Comparison of ENCODE assay signal across 10 cellular contexts in genomic region chr4:41145571-41146078, GRCh38.
DNase-seq lines count a peak whose midpoint lies in the region; ATAC-seq and TF ChIP-seq lines count a peak whose summit lies in the region.
"Had no signal": no experiment of that assay in that cellular context is flagged by ENCODE, and none has a peak within 500 bp of the region (broad histone marks: within the 10 kb centered on the region; RNA-seq: fewer than 3 reads in every experiment).

No MANE protein-coding gene starts in this region.

- H3K4me3 ChIP-seq in ACC112 (ENCODE audit: low read depth, low read length): no peak overlapping the region
- H3K4me3 ChIP-seq in IMR-90 (ENCODE audit: insufficient read depth, low read depth, low read length): no peak overlapping the region
- H3K4me3 ChIP-seq in choroid plexus epithelial cell (ENCODE audit: low read depth, low read length): no peak overlapping the region
- no peak overlapping the region for H3K4me3 ChIP-seq in HAP-1

- H2BK20ac ChIP-seq in IMR-90 (ENCODE audit: low read depth, low read length): peak overlapping the region; percentile 42; the same call in 1 of the 2 replicates

- POLR2A ChIA-PET in IMR-90 (lab: Charles Lee; ENCODE audit: unreplicated experiment): no interaction called here

- H2BK5ac ChIP-seq in IMR-90 (ENCODE audit: low read depth, low read length, poor library complexity, severe bottlenecking): peak overlapping the region; percentile 97

- in situ Hi-C loops in IMR-90 (cut with MboI; ENCODE audit: low sequenced_read_pairs) (no loop called here), HAP-1 (cut with MboI; ENCODE audit: low sequenced_read_pairs) (no loop called here), GM13977 (cut with MboI; ENCODE audit: low pct_unique_long_range_greater_than_20kb, low sequenced_read_pairs, unreplicated experiment) (no loop called here)

- H3K27ac ChIP-seq in ACC112 (ENCODE audit: low read depth, low read length): peak overlapping the region; percentile 97
- H3K27ac ChIP-seq in IMR-90 (ENCODE audit: insufficient read depth, low read length): peak overlapping the region; percentile 55; the same call in 1 of the 2 replicates

- DNase-seq in IMR-90 (peak; percentile 45), choroid plexus epithelial cell (ENCODE audit: low read depth) (peak; percentile 42), myocyte (ENCODE audit: low read depth) (peak; percentile 83), HAP-1 (ENCODE audit: low spot score in 2 of 2) (no peak), GM13977 (ENCODE audit: low spot score) (no peak), ureter (ENCODE audit: low spot score) (no peak)
- DNase-seq: activated CD4-positive, alpha-beta T cell treated with anti-CD3 and anti-CD28 coated beads for 48 hours; NCI-H524 treated with DMSO at 0.1 percent for 48 hours had no signal

- TF ChIP-seq POLR2A in IMR-90 (IDR thresholded peaks at IDR 0.05; ENCODE audit: low read depth, low read length): no peak

- H3K4ac ChIP-seq in IMR-90 (ENCODE audit: low read depth, low read length): peak overlapping the region; percentile 1; the same call in 1 of the 2 replicates

- H2BK15ac ChIP-seq in IMR-90 (ENCODE audit: low read depth, low read length): peak overlapping the region; percentile 82; the same call in 2 of the 3 replicates

- H3K4me2 ChIP-seq in IMR-90 (ENCODE audit: low read depth, low read length): no peak overlapping the region

- H3K23ac ChIP-seq in IMR-90 (ENCODE audit: low read depth, low read length): peak overlapping the region; percentile 1; the same call in 1 of the 2 replicates

- no peak for ATAC-seq in IMR-90 (ENCODE audit: low read depth)
- ATAC-seq in GM21619 (IDR thresholded peaks at IDR 0.05; ENCODE audit: unreplicated experiment): no peak

- H4K5ac ChIP-seq in IMR-90 (ENCODE audit: low read depth, low read length): peak overlapping the region; percentile 52; the same call in 1 of the 2 replicates

- dilution Hi-C loops in IMR-90 (cut with HindIII; ENCODE audit: low sequenced_read_pairs, unreplicated experiment): no loop called here

- peak overlapping the region; percentile 0; the same call in 1 of the 2 replicates for H3K14ac ChIP-seq in IMR-90 (replicated peaks; ENCODE audit: low read depth, low read length)

- TF ChIP-seq CTCF in IMR-90 (conservative IDR thresholded peaks at IDR 0.05; ENCODE audit: low read depth, low read length): no peak
- TF ChIP-seq CTCF in choroid plexus epithelial cell (conservative IDR thresholded peaks at IDR 0.05; ENCODE audit: low read depth, low read length): no peak
- no peak for TF ChIP-seq CTCF in GM13977 (IDR thresholded peaks at IDR 0.05; ENCODE audit: extremely low read depth, insufficient read depth, missing control alignments)

- H3K27me3 ChIP-seq in ACC112 (ENCODE audit: insufficient read depth, low read length) (no peaks in the 10 kb centered on the region), IMR-90 (ENCODE audit: control insufficient read depth, insufficient read depth, low read length) (no peaks in the 10 kb centered on the region), HAP-1 (ENCODE audit: low read depth) (no peaks in the 10 kb centered on the region)

- peak overlapping the region; percentile 62 to 73; a peak in 2 of 4 replicates for H4K8ac ChIP-seq in IMR-90 (ENCODE audit: low read depth in 2 of 2, low read length in 2 of 2)

- H4K91ac ChIP-seq in IMR-90 (ENCODE audit: insufficient read depth, low read depth, low read length): peak overlapping the region; percentile 23; the same call in 1 of the 2 replicates

- no peak overlapping the region for H2AK9ac ChIP-seq in IMR-90 (replicated peaks; ENCODE audit: low read depth, low read length, poor library complexity)

- H3K9ac ChIP-seq in IMR-90 (ENCODE audit: low read depth, low read length): no peak overlapping the region

- H3K9me1 ChIP-seq in IMR-90 (ENCODE audit: insufficient read depth, low read length): peaks cover 17% of the 10 kb centered on the region

- peak overlapping the region; percentile 27; the same call in 1 of the 2 replicates for H2AK5ac ChIP-seq in IMR-90 (ENCODE audit: low read depth, low read length)

- peaks cover 35 to 60% of the 10 kb centered on the region in 2 experiments for H3K79me1 ChIP-seq in IMR-90 (ENCODE audit: low read depth in 1 of 2, low read length in 2 of 2)

- peak overlapping the region; percentile 62; the same call in 1 of the 2 replicates for H3K18ac ChIP-seq in IMR-90 (ENCODE audit: low read depth, low read length)

- peaks cover 68% of the 10 kb centered on the region for H3K79me2 ChIP-seq in ACC112 (ENCODE audit: control insufficient read depth, insufficient read depth, low read length, unreplicated experiment)

- H3K36me3 ChIP-seq in ACC112 (ENCODE audit: insufficient read depth, low read length) (peaks cover 9% of the 10 kb centered on the region), IMR-90 (ENCODE audit: control insufficient read depth, insufficient read depth, low read length) (no peaks in the 10 kb centered on the region), HAP-1 (replicated peaks) (no peaks in the 10 kb centered on the region)

- no peaks in the 10 kb centered on the region for H3K9me3 ChIP-seq in IMR-90 (ENCODE audit: control insufficient read depth, insufficient read depth, low read length)
- no peaks in the 10 kb centered on the region for H3K9me3 ChIP-seq in HAP-1

- H3K4me1 ChIP-seq in ACC112 (ENCODE audit: control insufficient read depth, insufficient read depth, low read length, unreplicated experiment) (peaks cover 75% of the 10 kb centered on the region), IMR-90 (ENCODE audit: control insufficient read depth, insufficient read depth, low read length) (peaks cover 36% of the 10 kb centered on the region), HAP-1 (peaks cover 26% of the 10 kb centered on the region)

- no peak overlapping the region for H2AFZ ChIP-seq in ACC112 (ENCODE audit: low read length, unreplicated experiment)
- no peak overlapping the region for H2AFZ ChIP-seq in IMR-90 (replicated peaks; ENCODE audit: low read length, poor library complexity)

- intact Hi-C loops in IMR-90 (cut with micrococcal nuclease): loop anchor here (10.0 kb wide), 1 partner anchor 221 kb away; no protein-coding TSS in a partner anchor

- no TSS peak for BruUV-seq in IMR-90 (replicated peaks; lab: Mats Ljungman, UMichigan)

- no peak overlapping the region for H3K56ac ChIP-seq in IMR-90 (ENCODE audit: extremely low read depth, insufficient read depth, low read length)

- peak overlapping the region; percentile 12 for H2BK120ac ChIP-seq in IMR-90 (ENCODE audit: low read depth, low read length)

- CTCF ChIA-PET in IMR-90 (lab: Yijun Ruan, JAX): no interaction called here

- no CpG with 5 or more reads among the region's 3 CpGs for WGBS in IMR-90 (ENCODE audit: extremely low coverage in 2 of 2, insufficient read length in 1 of 2), 2 experiments

- TF ChIP-seq RAD21 in IMR-90 (IDR thresholded peaks at IDR 0.05; ENCODE audit: low read length): no peak

- H4K20me1 ChIP-seq in IMR-90 (ENCODE audit: insufficient read depth, low read length): no peaks in the 10 kb centered on the region

TF ChIP-seq in IMR-90, 13 proteins besides CTCF, POLR2A, EP300 and RAD21:
- TF ChIP-seq FOS (IDR thresholded peaks at IDR 0.05; ENCODE audit: low read depth, low read length): peak; percentile 7; the same call in 1 of the 2 replicates
- no peak for TF ChIP-seq ELK1 (IDR thresholded peaks at IDR 0.05; ENCODE audit: borderline replicate concordance, low read depth, low read length)
TF ChIP-seq in IMR-90: peak in this region for 1.

Comparison
In these comparisons a context has a peak if more than half of its experiments do, and no peak if none do; other contexts are left out.
1. DNase-seq: peak in IMR-90 (single experiment), choroid plexus epithelial cell (single experiment) and myocyte (single experiment); none in HAP-1 (0 of 2), GM13977 (single experiment) and ureter (single experiment).